Comparison of ENCODE assay signal across 1 cellular context in the genomic region with DNA sequence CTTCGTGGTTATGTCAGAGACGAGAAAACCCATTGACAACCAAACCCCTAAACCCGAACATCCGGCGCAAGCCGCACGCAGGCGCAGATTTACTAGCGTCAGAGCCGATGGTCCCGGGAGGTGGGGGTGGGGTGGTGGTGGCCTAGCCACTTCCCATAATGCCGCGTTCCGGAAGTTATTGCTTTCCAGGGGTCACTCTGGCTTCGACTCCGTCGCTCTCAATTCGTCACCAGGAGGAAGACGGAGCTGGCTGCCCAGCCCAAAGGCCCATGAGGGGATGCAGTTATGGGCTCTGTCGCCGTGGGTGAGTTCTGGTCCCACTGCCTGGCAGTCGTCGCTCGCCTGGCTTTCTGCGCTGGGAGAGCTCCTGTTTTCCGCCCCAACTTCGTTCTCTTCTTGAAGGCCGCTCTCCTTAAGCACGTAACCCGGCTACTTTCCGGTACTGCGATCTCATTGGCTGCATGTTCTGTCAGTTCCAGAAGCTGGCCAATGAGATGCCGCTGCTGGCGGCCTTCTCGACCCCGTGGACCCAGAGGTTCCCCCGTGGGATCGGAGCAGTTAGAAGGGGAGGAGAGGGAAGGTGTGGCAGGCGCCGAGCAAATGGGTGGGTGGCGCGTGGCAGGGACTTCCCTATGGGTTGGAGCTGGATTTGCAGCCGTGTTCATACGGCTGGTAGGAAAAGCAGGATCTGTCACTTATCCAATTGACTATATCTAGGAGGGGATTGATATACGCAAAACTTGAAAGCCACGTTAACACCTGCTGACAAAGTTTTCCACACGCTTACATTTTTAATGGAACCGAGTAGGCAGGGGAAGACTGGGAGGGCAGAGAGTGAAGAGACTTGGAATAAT.
TF ChIP-seq lines count a peak whose summit lies in the region.

TSS of gene USP16 (plus strand) at position 195 of the 854 bp plus-strand sequence. CDS start 3,246 bp downstream, outside the sequence.

TF ChIP-seq in GM12878, 131 proteins besides CTCF, POLR2A, EP300 and RAD21 (continued from another document and continues in another):
- TF ChIP-seq, protein P1, sequence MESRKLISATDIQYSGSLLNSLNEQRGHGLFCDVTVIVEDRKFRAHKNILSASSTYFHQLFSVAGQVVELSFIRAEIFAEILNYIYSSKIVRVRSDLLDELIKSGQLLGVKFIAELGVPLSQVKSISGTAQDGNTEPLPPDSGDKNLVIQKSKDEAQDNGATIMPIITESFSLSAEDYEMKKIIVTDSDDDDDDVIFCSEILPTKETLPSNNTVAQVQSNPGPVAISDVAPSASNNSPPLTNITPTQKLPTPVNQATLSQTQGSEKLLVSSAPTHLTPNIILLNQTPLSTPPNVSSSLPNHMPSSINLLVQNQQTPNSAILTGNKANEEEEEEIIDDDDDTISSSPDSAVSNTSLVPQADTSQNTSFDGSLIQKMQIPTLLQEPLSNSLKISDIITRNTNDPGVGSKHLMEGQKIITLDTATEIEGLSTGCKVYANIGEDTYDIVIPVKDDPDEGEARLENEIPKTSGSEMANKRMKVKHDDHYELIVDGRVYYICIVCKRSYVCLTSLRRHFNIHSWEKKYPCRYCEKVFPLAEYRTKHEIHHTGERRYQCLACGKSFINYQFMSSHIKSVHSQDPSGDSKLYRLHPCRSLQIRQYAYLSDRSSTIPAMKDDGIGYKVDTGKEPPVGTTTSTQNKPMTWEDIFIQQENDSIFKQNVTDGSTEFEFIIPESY (IDR thresholded peaks at IDR 0.05), result no peak
- TF ChIP-seq PML (IDR thresholded peaks at IDR 0.05; ENCODE audit: low read length), result peak; percentile 78; the same call in 1 of the 2 replicates
- TF ChIP-seq ZZZ3 (IDR thresholded peaks at IDR 0.05; ENCODE audit: control insufficient read depth, insufficient read length, low read depth), result no peak
- peak; percentile 73; the same call in 1 of the 3 replicates for TF ChIP-seq POU2F2 (IDR thresholded peaks at IDR 0.05; ENCODE audit: borderline replicate concordance, low read depth, low read length)
- TF ChIP-seq ZNF687 (IDR thresholded peaks at IDR 0.05), result no peak; the same call in 1 of the 2 replicates
- TF ChIP-seq DPF2 (IDR thresholded peaks at IDR 0.05), result peak; percentile 89
- no peak for TF ChIP-seq JUND (IDR thresholded peaks at IDR 0.05; ENCODE audit: low read depth, low read length)
- TF ChIP-seq POLR2AphosphoS2 (IDR thresholded peaks at IDR 0.05; ENCODE audit: low read depth, low read length), result peak; percentile 70; the same call in 1 of the 2 replicates
- no peak for TF ChIP-seq EZH2 (IDR thresholded peaks at IDR 0.05; ENCODE audit: borderline replicate concordance, control insufficient read depth, low read depth, low read length)
- TF ChIP-seq SREBF1 (IDR thresholded peaks at IDR 0.05; ENCODE audit: low read length), result no peak; the same call in 1 of the 2 replicates
- TF ChIP-seq, protein P2, sequence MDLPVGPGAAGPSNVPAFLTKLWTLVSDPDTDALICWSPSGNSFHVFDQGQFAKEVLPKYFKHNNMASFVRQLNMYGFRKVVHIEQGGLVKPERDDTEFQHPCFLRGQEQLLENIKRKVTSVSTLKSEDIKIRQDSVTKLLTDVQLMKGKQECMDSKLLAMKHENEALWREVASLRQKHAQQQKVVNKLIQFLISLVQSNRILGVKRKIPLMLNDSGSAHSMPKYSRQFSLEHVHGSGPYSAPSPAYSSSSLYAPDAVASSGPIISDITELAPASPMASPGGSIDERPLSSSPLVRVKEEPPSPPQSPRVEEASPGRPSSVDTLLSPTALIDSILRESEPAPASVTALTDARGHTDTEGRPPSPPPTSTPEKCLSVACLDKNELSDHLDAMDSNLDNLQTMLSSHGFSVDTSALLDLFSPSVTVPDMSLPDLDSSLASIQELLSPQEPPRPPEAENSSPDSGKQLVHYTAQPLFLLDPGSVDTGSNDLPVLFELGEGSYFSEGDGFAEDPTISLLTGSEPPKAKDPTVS (IDR thresholded peaks at IDR 0.05; ENCODE audit: low read depth, low read length), result no peak
- TF ChIP-seq IKZF1 (conservative IDR thresholded peaks at IDR 0.05), result peak; percentile 89
- no peak for TF ChIP-seq CHD1 (IDR thresholded peaks at IDR 0.05; ENCODE audit: low read depth, low read length)
- 0 out of 2 replicates have a peak, but pooled peaks have one; percentile 81 for TF ChIP-seq RCOR1 (conservative IDR thresholded peaks at IDR 0.05; ENCODE audit: low read depth, low read length)
- TF ChIP-seq ZBTB11 (CRISPR knock-in tag; IDR thresholded peaks at IDR 0.05), result no peak
- TF ChIP-seq RBBP5 (conservative IDR thresholded peaks at IDR 0.05), result no peak
- TF ChIP-seq KDM1A (IDR thresholded peaks at IDR 0.05; ENCODE audit: borderline replicate concordance), result no peak
- TF ChIP-seq NKRF (conservative IDR thresholded peaks at IDR 0.05), result peak; percentile 58; the same call in 1 of the 2 replicates
- no peak for TF ChIP-seq ZBED1 (IDR thresholded peaks at IDR 0.05; ENCODE audit: borderline replicate concordance)
- TF ChIP-seq E2F8 (IDR thresholded peaks at IDR 0.05; ENCODE audit: low read depth, partially characterized antibody), result no peak
- no peak for TF ChIP-seq YBX1 (IDR thresholded peaks at IDR 0.05)
- no peak for TF ChIP-seq ETV6 (conservative IDR thresholded peaks at IDR 0.05 in 1 of 2, IDR thresholded peaks at IDR 0.05 in 1 of 2; ENCODE audit: borderline replicate concordance in 1 of 2, low read depth in 1 of 2)
- TF ChIP-seq SPI1 (IDR thresholded peaks at IDR 0.05; ENCODE audit: borderline replicate concordance, insufficient read depth, low read depth, low read length), result peak; percentile 22; the same call in 1 of the 2 replicates
- 0 out of 2 replicates have a peak, but pooled peaks have one; percentile 61 for TF ChIP-seq ATF7 (IDR thresholded peaks at IDR 0.05; ENCODE audit: low read depth)
- TF ChIP-seq SUZ12 (IDR thresholded peaks at IDR 0.05; ENCODE audit: unreplicated experiment), result no peak
- peak; percentile 99 for TF ChIP-seq PKNOX1 (IDR thresholded peaks at IDR 0.05)
- TF ChIP-seq HCFC1 (IDR thresholded peaks at IDR 0.05; ENCODE audit: low read length), result peak; percentile 81
- peak; percentile 55 for TF ChIP-seq NR2C2 (IDR thresholded peaks at IDR 0.05; ENCODE audit: borderline replicate concordance, control insufficient read depth, insufficient read length, low read depth)
- TF ChIP-seq, protein P3, sequence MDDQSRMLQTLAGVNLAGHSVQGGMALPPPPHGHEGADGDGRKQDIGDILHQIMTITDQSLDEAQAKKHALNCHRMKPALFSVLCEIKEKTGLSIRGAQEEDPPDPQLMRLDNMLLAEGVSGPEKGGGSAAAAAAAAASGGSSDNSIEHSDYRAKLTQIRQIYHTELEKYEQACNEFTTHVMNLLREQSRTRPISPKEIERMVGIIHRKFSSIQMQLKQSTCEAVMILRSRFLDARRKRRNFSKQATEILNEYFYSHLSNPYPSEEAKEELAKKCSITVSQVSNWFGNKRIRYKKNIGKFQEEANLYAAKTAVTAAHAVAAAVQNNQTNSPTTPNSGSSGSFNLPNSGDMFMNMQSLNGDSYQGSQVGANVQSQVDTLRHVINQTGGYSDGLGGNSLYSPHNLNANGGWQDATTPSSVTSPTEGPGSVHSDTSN (IDR thresholded peaks at IDR 0.05; ENCODE audit: insufficient replicate concordance, low read depth, low read length), result peak; percentile 96
- 0 out of 2 replicates have a peak, but pooled peaks have one; percentile 19 for TF ChIP-seq MEF2A (IDR thresholded peaks at IDR 0.05; ENCODE audit: insufficient read depth, low read depth, low read length)
- no peak; the same call in 1 of the 2 replicates for TF ChIP-seq IRF4 (IDR thresholded peaks at IDR 0.05; ENCODE audit: low read depth, low read length)
- no peak for TF ChIP-seq JUNB (IDR thresholded peaks at IDR 0.05)
- no peak for TF ChIP-seq EED (IDR thresholded peaks at IDR 0.05; ENCODE audit: low read depth)
- peak; percentile 97 for TF ChIP-seq NR2C1 (IDR thresholded peaks at IDR 0.05)
- peak; percentile 65 for TF ChIP-seq RAD51 (IDR thresholded peaks at IDR 0.05)
- no peak for TF ChIP-seq SMC3 (IDR thresholded peaks at IDR 0.05; ENCODE audit: borderline replicate concordance, low read length)
- TF ChIP-seq ZNF274 (IDR thresholded peaks at IDR 0.05; ENCODE audit: insufficient read depth, insufficient read length), result no peak
- peak; percentile 47 for TF ChIP-seq RFX5 (IDR thresholded peaks at IDR 0.05; ENCODE audit: low read depth, low read length)
